39 cellular contexts compared by ENCODE assay signal in genomic region chr11:2115308-2115707, GRCh38. TPM values are rescaled to one million over a fixed set of nuclear protein-coding genes. Genes with fewer than 3 reads are reported as not detected.
"Had no signal": no experiment of that assay in that cellular context is flagged by ENCODE, and none has a peak within 500 bp of the region (broad histone marks: within the 10 kb centered on the region; RNA-seq: fewer than 3 reads in every experiment).

No MANE protein-coding gene starts in this region.

- H3K4me3 Mint-ChIP-seq: activated B cell treated with CpG ODN at 0.5 μM for 24 hours; activated CD4-positive, alpha-beta memory T cell treated with anti-CD3 and anti-CD28 coated beads, Interleukin-2, amount 10 ng/mL, durations not matched to agents 7 days and 5 days; activated CD8-positive, alpha-beta memory T cell treated with anti-CD3 and anti-CD28 coated beads, Interleukin-2, amount 10 ng/mL, durations not matched to agents 7 days and 5 days; activated naive CD4-positive, alpha-beta T cell treated with anti-CD3 and anti-CD28 coated beads, Interleukin-2, amount 50 U/mL, for 24 hours; activated naive CD8-positive, alpha-beta T cell treated with anti-CD3 and anti-CD28 coated beads, Interleukin-2, amount 10 ng/mL, durations not matched to agents 7 days and 5 days had no signal

- H3K9me3 Mint-ChIP-seq: activated CD4-positive, alpha-beta memory T cell treated with anti-CD3 and anti-CD28 coated beads, Interleukin-2, amount 10 ng/mL, durations not matched to agents 7 days and 5 days; activated naive CD4-positive, alpha-beta T cell treated with anti-CD3 and anti-CD28 coated beads, Interleukin-2, amount 50 U/mL, for 24 hours; activated T-helper 2 cell treated with anti-CD3 and anti-CD28 coated beads, Interferon-gamma antibody, Interleukin-2, Interleukin-4, amounts not matched to agents 10 μg/mL and 5 μg/mL and 100 μg/mL, durations not matched to agents 14 hours and 24 hours and 36 hours had no signal

- H3K36me3 Mint-ChIP-seq: activated CD8-positive, alpha-beta memory T cell treated with anti-CD3 and anti-CD28 coated beads, Interleukin-2, amount 10 ng/mL, durations not matched to agents 7 days and 5 days; activated naive CD8-positive, alpha-beta T cell treated with anti-CD3 and anti-CD28 coated beads, Interleukin-2, amount 10 ng/mL, durations not matched to agents 7 days and 5 days had no signal

- H3K27ac Mint-ChIP-seq: activated B cell treated with CpG ODN at 0.5 μM for 24 hours; activated CD4-positive, alpha-beta memory T cell treated with anti-CD3 and anti-CD28 coated beads, Interleukin-2, amount 10 ng/mL, durations not matched to agents 7 days and 5 days; activated CD8-positive, alpha-beta memory T cell treated with anti-CD3 and anti-CD28 coated beads, Interleukin-2, amount 10 ng/mL, durations not matched to agents 7 days and 5 days; activated naive CD4-positive, alpha-beta T cell treated with anti-CD3 and anti-CD28 coated beads, Interleukin-2, amount 50 U/mL, for 24 hours; activated naive CD8-positive, alpha-beta T cell treated with anti-CD3 and anti-CD28 coated beads, Interleukin-2, amount 10 ng/mL, durations not matched to agents 7 days and 5 days; activated T-helper 2 cell treated with anti-CD3 and anti-CD28 coated beads, Interferon-gamma antibody, Interleukin-2, Interleukin-4, amounts not matched to agents 10 μg/mL and 5 μg/mL and 100 μg/mL, durations not matched to agents 14 hours and 24 hours and 36 hours had no signal

- H3K27ac ChIP-seq: ascending aorta, cardiac muscle cell, KMS-11, Peyer's patch, VCaP had no signal

- H3K4me3 ChIP-seq: ascending aorta, cardiac muscle cell, Peyer's patch had no signal

- DNase-seq: activated B cell treated with CpG ODN at 0.5 μM for 24 hours; activated CD4-positive, alpha-beta memory T cell treated with anti-CD3 and anti-CD28 coated beads, Interleukin-2, amount 10 ng/mL, durations not matched to agents 7 days and 5 days; activated CD4-positive, alpha-beta T cell treated with anti-CD3 and anti-CD28 coated beads for 4 hours; activated CD4-positive, alpha-beta T cell treated with anti-CD3 and anti-CD28 coated beads, Interleukin-2, amount 50 U/mL, for 1 hour; activated CD4-positive, CD25-positive, alpha-beta regulatory T cell treated with anti-CD3 and anti-CD28 coated beads, Interleukin-2, amount 50 U/mL, for 72 hours; activated CD8-positive, alpha-beta memory T cell treated with anti-CD3 and anti-CD28 coated beads for 24 hours; activated CD8-positive, alpha-beta memory T cell treated with anti-CD3 and anti-CD28 coated beads, Interleukin-2, amount 10 ng/mL, durations not matched to agents 7 days and 5 days; activated CD8-positive, alpha-beta memory T cell treated with anti-CD3 and anti-CD28 coated beads, Interleukin-2, amount 50 U/mL, for 48 hours; activated gamma-delta T cell; activated naive CD4-positive, alpha-beta T cell treated with Interleukin-2 at 50 U/mL for 16 hours; activated naive CD8-positive, alpha-beta T cell treated with anti-CD3 and anti-CD28 coated beads, Interleukin-2, amount 10 ng/mL, durations not matched to agents 7 days and 5 days; activated T-cell treated with anti-CD3 and anti-CD28 coated beads, Interleukin-2, amount 50 U/mL, for 1 hour; amygdala; MM.1S; MV-4-11; NCI-H1092; NCI-H1436 treated with DMSO at 0.1 percent for 48 hours; NCI-H1694 treated with DMSO at 0.1 percent for 48 hours; NCI-H2029; NCI-H510A; NCI-H526; NCI-H748 treated with DMSO at 0.1 percent for 48 hours; NK-92 treated with Interleukin-12 subunit alpha and Interleukin-12 subunit beta, amount 100 ng/mL, for 24 hours; PC-3; Peyer's patch; RPMI8226; SIG-M5; SW 1271; T-helper 1 cell; T-helper 2 cell; T-helper 9 cell had no signal

- H3K4me1 Mint-ChIP-seq: activated B cell treated with CpG ODN at 0.5 μM for 24 hours; activated CD4-positive, alpha-beta memory T cell treated with anti-CD3 and anti-CD28 coated beads, Interleukin-2, amount 10 ng/mL, durations not matched to agents 7 days and 5 days; activated CD8-positive, alpha-beta memory T cell treated with anti-CD3 and anti-CD28 coated beads, Interleukin-2, amount 10 ng/mL, durations not matched to agents 7 days and 5 days; activated naive CD4-positive, alpha-beta T cell treated with anti-CD3 and anti-CD28 coated beads, Interleukin-2, amount 50 U/mL, for 24 hours; activated naive CD8-positive, alpha-beta T cell treated with anti-CD3 and anti-CD28 coated beads, Interleukin-2, amount 10 ng/mL, durations not matched to agents 7 days and 5 days had no signal

- H3K27me3 ChIP-seq: cardiac muscle cell, Peyer's patch had no signal

- H3K4me1 ChIP-seq: ascending aorta, Peyer's patch had no signal

- ATAC-seq: activated CD8-positive, alpha-beta memory T cell treated with anti-CD3 and anti-CD28 coated beads, Interleukin-2, amount 10 ng/mL, durations not matched to agents 7 days and 5 days; PC-3 had no signal

- H3K36me3 ChIP-seq: ascending aorta, cardiac muscle cell, Peyer's patch had no signal

RNA-seq across cellular contexts. Expression of gene IGF2, which starts 23.9 kb away (rescaled TPM):
- total RNA-seq: activated B cell treated with CpG ODN at 0.5 μM for 24 hours; activated naive CD8-positive, alpha-beta T cell treated with anti-CD3 and anti-CD28 coated beads, Interleukin-2, amount 10 ng/mL, durations not matched to agents 7 days and 5 days had no signal

RNA-seq across cellular contexts. Expression of gene INS, which starts 45.7 kb away (rescaled TPM):
- total RNA-seq: activated B cell treated with CpG ODN at 0.5 μM for 24 hours; activated CD4-positive, alpha-beta memory T cell treated with anti-CD3 and anti-CD28 coated beads, Interleukin-2, amount 10 ng/mL, durations not matched to agents 7 days and 5 days; activated CD8-positive, alpha-beta memory T cell treated with anti-CD3 and anti-CD28 coated beads, Interleukin-2, amount 10 ng/mL, durations not matched to agents 7 days and 5 days; activated naive CD8-positive, alpha-beta T cell treated with anti-CD3 and anti-CD28 coated beads, Interleukin-2, amount 10 ng/mL, durations not matched to agents 7 days and 5 days; activated T-helper 2 cell treated with anti-CD3 and anti-CD28 coated beads, Interferon-gamma antibody, Interleukin-2, Interleukin-4, amounts not matched to agents 10 μg/mL and 5 μg/mL and 100 μg/mL, durations not matched to agents 14 hours and 24 hours and 36 hours; ascending aorta; cardiac muscle cell; LHCN-M2; PC-3; Peyer's patch; SK-MEL-5 had no signal
- polyA plus RNA-seq: cardiac muscle cell had no signal

RNA-seq across cellular contexts. Expression of gene TH, which starts 56.3 kb away (rescaled TPM):
- total RNA-seq: activated B cell treated with CpG ODN at 0.5 μM for 24 hours; activated CD4-positive, alpha-beta memory T cell treated with anti-CD3 and anti-CD28 coated beads, Interleukin-2, amount 10 ng/mL, durations not matched to agents 7 days and 5 days; activated CD8-positive, alpha-beta memory T cell treated with anti-CD3 and anti-CD28 coated beads, Interleukin-2, amount 10 ng/mL, durations not matched to agents 7 days and 5 days; activated naive CD8-positive, alpha-beta T cell treated with anti-CD3 and anti-CD28 coated beads, Interleukin-2, amount 10 ng/mL, durations not matched to agents 7 days and 5 days; activated T-helper 2 cell treated with anti-CD3 and anti-CD28 coated beads, Interferon-gamma antibody, Interleukin-2, Interleukin-4, amounts not matched to agents 10 μg/mL and 5 μg/mL and 100 μg/mL, durations not matched to agents 14 hours and 24 hours and 36 hours; ascending aorta; cardiac muscle cell; LHCN-M2; SK-MEL-5 had no signal
- polyA plus RNA-seq: cardiac muscle cell had no signal
